In genomic region chr10:72126184-72126871, GRCh38 we compare ENCODE assay signal across 8 cellular contexts. TPM values are rescaled to one million over a fixed set of nuclear protein-coding genes. Genes with fewer than 3 reads are reported as not detected.
DNase-seq lines count a peak whose midpoint lies in the region; ATAC-seq and TF ChIP-seq lines count a peak whose summit lies in the region.

No MANE protein-coding gene starts in this region.

- no peak overlapping the region for H3K4me3 Mint-ChIP-seq in glutamatergic neuron (ENCODE audit: unreplicated experiment)
- H3K4me3 Mint-ChIP-seq in activated T-helper 1 cell treated with anti-CD3 and anti-CD28 coated beads, Interleukin-12 subunit alpha, Interleukin-12 subunit beta, Interleukin-2, Interleukin-4 antibody, amounts not matched to agents 30 ng/mL and 10 ng/mL and 1 ng/mL, durations not matched to agents 14 hours and 24 hours and 36 hours = no peak overlapping the region

- H3K9me3 Mint-ChIP-seq in glutamatergic neuron (ENCODE audit: unreplicated experiment) = peaks cover 1% of the 10 kb centered on the region
- H3K9me3 Mint-ChIP-seq in activated T-helper 1 cell treated with anti-CD3 and anti-CD28 coated beads, Interleukin-12 subunit alpha, Interleukin-12 subunit beta, Interleukin-2, Interleukin-4 antibody, amounts not matched to agents 30 ng/mL and 10 ng/mL and 1 ng/mL, durations not matched to agents 14 hours and 24 hours and 36 hours = no peaks in the 10 kb centered on the region

- POLR2A ChIA-PET in AG04450 (lab: Yijun Ruan, JAX) = interaction anchor here (0.5 kb wide), 1 partner anchor 46 kb away, joined by 3 read pairs; no protein-coding TSS in a partner anchor

- CTCF ChIA-PET in AG04450 (lab: Charles Lee) = interaction anchor here (0.6 to 3.6 kb wide), 33 partner anchors 10 to 238 kb away, joined by 3 to 50 read pairs (median 4); partner anchors contain the start of genes ANAPC16 and ASCC1

- H3K27me3 Mint-ChIP-seq in glutamatergic neuron (ENCODE audit: unreplicated experiment) = no peaks in the 10 kb centered on the region
- H3K27me3 Mint-ChIP-seq in activated T-helper 1 cell treated with anti-CD3 and anti-CD28 coated beads, Interleukin-12 subunit alpha, Interleukin-12 subunit beta, Interleukin-2, Interleukin-4 antibody, amounts not matched to agents 30 ng/mL and 10 ng/mL and 1 ng/mL, durations not matched to agents 14 hours and 24 hours and 36 hours (ENCODE audit: insufficient read depth) = no peaks in the 10 kb centered on the region

- H3K27ac Mint-ChIP-seq in glutamatergic neuron (ENCODE audit: unreplicated experiment) = no peak overlapping the region
- no peak overlapping the region for H3K27ac Mint-ChIP-seq in activated T-helper 1 cell treated with anti-CD3 and anti-CD28 coated beads, Interleukin-12 subunit alpha, Interleukin-12 subunit beta, Interleukin-2, Interleukin-4 antibody, amounts not matched to agents 30 ng/mL and 10 ng/mL and 1 ng/mL, durations not matched to agents 14 hours and 24 hours and 36 hours

- peaks cover 2% of the 10 kb centered on the region for H3K4me1 Mint-ChIP-seq in glutamatergic neuron (ENCODE audit: low read depth, unreplicated experiment)
- H3K4me1 Mint-ChIP-seq in activated T-helper 1 cell treated with anti-CD3 and anti-CD28 coated beads, Interleukin-12 subunit alpha, Interleukin-12 subunit beta, Interleukin-2, Interleukin-4 antibody, amounts not matched to agents 30 ng/mL and 10 ng/mL and 1 ng/mL, durations not matched to agents 14 hours and 24 hours and 36 hours (ENCODE audit: low read depth) = peaks cover 39% of the 10 kb centered on the region

- H3K9me3 ChIP-seq in AG04450 (ENCODE audit: control insufficient read depth, insufficient read depth, low read length) = no peaks in the 10 kb centered on the region
- H3K9me3 ChIP-seq in upper lobe of right lung = no peaks in the 10 kb centered on the region

- no peaks in the 10 kb centered on the region for H3K4me1 ChIP-seq in upper lobe of right lung

- intact Hi-C loops in upper lobe of right lung (cut with DNase I) = no loop called here
- intact Hi-C loops in activated T-helper 1 cell treated with anti-CD3 and anti-CD28 coated beads, Interleukin-12 subunit alpha, Interleukin-12 subunit beta, Interleukin-2, Interleukin-4 antibody, amounts not matched to agents 30 ng/mL and 10 ng/mL and 1 ng/mL, durations not matched to agents 14 hours and 24 hours and 36 hours (cut with micrococcal nuclease) = loop anchor here (1.0 to 2.0 kb wide), 3 partner anchors 96 to 214 kb away; no protein-coding TSS in a partner anchor

- no peak overlapping the region for H3K27ac ChIP-seq in AG04450 (ENCODE audit: low read depth, low read length)
- H3K27ac ChIP-seq in upper lobe of right lung = peak overlapping the region; percentile 34

- peak; percentile 59 for TF ChIP-seq CTCF in AG04450 (IDR thresholded peaks at IDR 0.05; ENCODE audit: low read depth, low read length)
- peak; percentile 10; the same call in 1 of the 2 replicates for TF ChIP-seq CTCF in GM12875 (IDR thresholded peaks at IDR 0.05; ENCODE audit: borderline replicate concordance, insufficient read depth, low read depth, low read length)
- peak; percentile 37 for TF ChIP-seq CTCF in glutamatergic neuron (IDR thresholded peaks at IDR 0.05; ENCODE audit: partially characterized antibody, unreplicated experiment)
- peak; percentile 45 for TF ChIP-seq CTCF in upper lobe of right lung (IDR thresholded peaks at IDR 0.05)

- H3K36me3 ChIP-seq in upper lobe of right lung = peaks cover 5% of the 10 kb centered on the region

- H3K4me3 ChIP-seq in AG04450 (ENCODE audit: low read depth, low read length) = no peak overlapping the region
- no peak overlapping the region for H3K4me3 ChIP-seq in GM12875 (ENCODE audit: low read depth, low read length)
- no peak overlapping the region for H3K4me3 ChIP-seq in upper lobe of right lung

- H3K27me3 ChIP-seq in AG04450 (ENCODE audit: control insufficient read depth, insufficient read depth, low read length) (no peaks in the 10 kb centered on the region), upper lobe of right lung (no peaks in the 10 kb centered on the region)

- H3K36me3 Mint-ChIP-seq in glutamatergic neuron (ENCODE audit: unreplicated experiment) = peaks cover 6% of the 10 kb centered on the region
- peaks cover 24% of the 10 kb centered on the region for H3K36me3 Mint-ChIP-seq in activated T-helper 1 cell treated with anti-CD3 and anti-CD28 coated beads, Interleukin-12 subunit alpha, Interleukin-12 subunit beta, Interleukin-2, Interleukin-4 antibody, amounts not matched to agents 30 ng/mL and 10 ng/mL and 1 ng/mL, durations not matched to agents 14 hours and 24 hours and 36 hours (ENCODE audit: low read depth)

- ATAC-seq in SK-N-SH treated with all-trans-retinoic acid at 6 μM for 48 hours (peak; percentile 74), upper lobe of right lung (peak; percentile 56)

- DNase-seq in AG04450 (ENCODE audit: low read depth, low spot score) = peak; percentile 10
- no peak for DNase-seq in glutamatergic neuron
- DNase-seq in upper lobe of right lung = no peak
- DNase-seq in activated T-helper 1 cell treated with anti-CD3 and anti-CD28 coated beads, Interleukin-12 subunit alpha, Interleukin-12 subunit beta, Interleukin-2, Interleukin-4 antibody, amounts not matched to agents 30 ng/mL and 10 ng/mL and 1 ng/mL, durations not matched to agents 14 hours and 24 hours and 36 hours (ENCODE audit: low spot score) = no peak
- DNase-seq in NCI-H128 (lab: John Stamatoyannopoulos, UW; ENCODE audit: unreplicated experiment) = no peak
- no peak for DNase-seq in activated T-cell treated with anti-CD3 and anti-CD28 coated beads, Interleukin-2, amount 50 U/mL, for 48 hours

TF ChIP-seq in SK-N-SH treated with all-trans-retinoic acid at 6 μM for 48 hours, 23 proteins besides CTCF, POLR2A, EP300 and RAD21:
- TF ChIP-seq TOX (CRISPR knock-in tag; IDR thresholded peaks at IDR 0.05; ENCODE audit: borderline replicate concordance) (no peak), PPARA (CRISPR knock-in tag; IDR thresholded peaks at IDR 0.05; ENCODE audit: borderline replicate concordance) (no peak)

RNA-seq across cellular contexts. Expression of gene SPOCK2, which starts 38.0 kb away (rescaled TPM):
- polyA plus RNA-seq in AG04450 (2011; rRNA removed) = 0.02 and 0.16 TPM in 2 replicates
- 0.04 and 0.14 TPM in 2 replicates for polyA minus RNA-seq in AG04450 (2011; rRNA and poly(A)+ RNA removed)
- total RNA-seq in glutamatergic neuron (ENCODE audit: unreplicated experiment) (362 TPM), upper lobe of right lung (187 TPM)
- total RNA-seq in activated T-helper 1 cell treated with anti-CD3 and anti-CD28 coated beads, Interleukin-12 subunit alpha, Interleukin-12 subunit beta, Interleukin-2, Interleukin-4 antibody, amounts not matched to agents 30 ng/mL and 10 ng/mL and 1 ng/mL, durations not matched to agents 14 hours and 24 hours and 36 hours = 139 and 142 TPM in 2 replicates
